ENCODE assay signal across 8 cellular contexts in genomic region chr3:139561959-139562676, GRCh38. TPM values are rescaled to one million over a fixed set of nuclear protein-coding genes. Genes with fewer than 3 reads are reported as not detected.
DNase-seq lines count a peak whose midpoint lies in the region; ATAC-seq, FAIRE-seq and TF ChIP-seq lines count a peak whose summit lies in the region.

No MANE protein-coding gene starts in this region.

- dilution Hi-C loops in keratinocyte (cut with MboI; ENCODE audit: extremely low pct_ligation_motif_present, low sequenced_read_pairs) = no loop called here

- H2AFZ ChIP-seq in astrocyte (ENCODE audit: low read depth, low read length) (no peak overlapping the region), keratinocyte (ENCODE audit: control insufficient read depth, low read length) (no peak overlapping the region)

- H3K27ac ChIP-seq in astrocyte (ENCODE audit: low read depth, low read length) (no peak overlapping the region), keratinocyte (ENCODE audit: control insufficient read depth, insufficient read depth, low read length) (no peak overlapping the region)

- peaks cover 5% of the 10 kb centered on the region for H3K27me3 Mint-ChIP-seq in astrocyte (ENCODE audit: low read depth, unreplicated experiment)
- no peaks in the 10 kb centered on the region for H3K27me3 Mint-ChIP-seq in activated T-cell treated with anti-CD3 and anti-CD28 coated beads, Interleukin-2, amount 50 U/mL, for 72 hours (ENCODE audit: low read depth)

- H3K4me1 Mint-ChIP-seq in astrocyte (ENCODE audit: low read depth, unreplicated experiment) = peaks cover 3% of the 10 kb centered on the region
- no peaks in the 10 kb centered on the region for H3K4me1 Mint-ChIP-seq in activated T-cell treated with anti-CD3 and anti-CD28 coated beads, Interleukin-2, amount 50 U/mL, for 72 hours (ENCODE audit: low read depth)

- H3K9me3 Mint-ChIP-seq in astrocyte (ENCODE audit: unreplicated experiment) = no peaks in the 10 kb centered on the region
- no peaks in the 10 kb centered on the region for H3K9me3 Mint-ChIP-seq in activated T-cell treated with anti-CD3 and anti-CD28 coated beads, Interleukin-2, amount 50 U/mL, for 72 hours

- CTCF ChIA-PET in GM10248 (lab: Yijun Ruan, JAX) = interaction anchor here (0.6 to 3.7 kb wide), 12 partner anchors 12 to 172 kb away, joined by 3 to 46 read pairs (median 3); no protein-coding TSS in a partner anchor

- H3K27me3 ChIP-seq in astrocyte (ENCODE audit: insufficient read depth, low read length) (no peaks in the 10 kb centered on the region), keratinocyte (ENCODE audit: control insufficient read depth, extremely low read depth, insufficient read depth, low read length) (no peaks in the 10 kb centered on the region)

- H3K4me2 ChIP-seq in astrocyte (ENCODE audit: low read length) (no peak overlapping the region), keratinocyte (ENCODE audit: control insufficient read depth, extremely low read depth, insufficient read depth, low read depth, low read length) (no peak overlapping the region)

- H3K4me3 Mint-ChIP-seq in astrocyte (ENCODE audit: unreplicated experiment) = no peak overlapping the region
- no peak overlapping the region for H3K4me3 Mint-ChIP-seq in activated T-cell treated with anti-CD3 and anti-CD28 coated beads, Interleukin-2, amount 50 U/mL, for 72 hours

- H4K20me1 ChIP-seq in astrocyte (ENCODE audit: insufficient read depth, low read length) = no peaks in the 10 kb centered on the region
- H4K20me1 ChIP-seq in keratinocyte (ENCODE audit: control insufficient read depth, extremely low read depth, insufficient read depth, low read length) = no peaks in the 10 kb centered on the region

- no peaks in the 10 kb centered on the region for H3K36me3 Mint-ChIP-seq in astrocyte (ENCODE audit: low read depth, unreplicated experiment)
- no peaks in the 10 kb centered on the region for H3K36me3 Mint-ChIP-seq in activated T-cell treated with anti-CD3 and anti-CD28 coated beads, Interleukin-2, amount 50 U/mL, for 72 hours (ENCODE audit: insufficient read depth in 2 of 2)

- POLR2A ChIA-PET in GM10248 (lab: Yijun Ruan, JAX) = no interaction called here

- H3K4me3 ChIP-seq in astrocyte (ENCODE audit: insufficient read depth, low read depth, low read length) = no peak overlapping the region
- H3K4me3 ChIP-seq in keratinocyte (ENCODE audit: control insufficient read depth in 2 of 3, extremely low read depth in 1 of 3, insufficient read depth in 2 of 3, low read depth in 1 of 3, low read length in 3 of 3) = no peak overlapping the region

- no peaks in the 10 kb centered on the region for H3K9me1 ChIP-seq in keratinocyte (ENCODE audit: control insufficient read depth, extremely low read depth, insufficient read depth, low read length)

- H3K27ac Mint-ChIP-seq in astrocyte (ENCODE audit: unreplicated experiment) = no peak overlapping the region
- no peak overlapping the region for H3K27ac Mint-ChIP-seq in activated T-cell treated with anti-CD3 and anti-CD28 coated beads, Interleukin-2, amount 50 U/mL, for 72 hours

- ATAC-seq in activated T-cell treated with anti-CD3 and anti-CD28 coated beads, Interleukin-2, amount 50 U/mL, for 72 hours (replicated peaks in 1 of 2) = no peak
- ATAC-seq in HG02678 (IDR thresholded peaks at IDR 0.05; ENCODE audit: unreplicated experiment) = no peak
- ATAC-seq in GM21528 (IDR thresholded peaks at IDR 0.05; ENCODE audit: low FRiP score, unreplicated experiment) = no peak

- H3K79me2 ChIP-seq in astrocyte (ENCODE audit: insufficient read depth, low read length) = no peaks in the 10 kb centered on the region
- no peaks in the 10 kb centered on the region for H3K79me2 ChIP-seq in keratinocyte (ENCODE audit: control insufficient read depth, insufficient read depth, low read length)

- H3K9ac ChIP-seq in astrocyte (ENCODE audit: low read length) (no peak overlapping the region), keratinocyte (ENCODE audit: control insufficient read depth, extremely low read depth, insufficient read depth, low read length) (no peak overlapping the region)

- TF ChIP-seq CTCF in GM10248 (IDR thresholded peaks at IDR 0.05; ENCODE audit: control extremely low read depth, extremely low read depth, low read depth, missing control alignments) = peak; percentile 54
- TF ChIP-seq CTCF in astrocyte (IDR thresholded peaks at IDR 0.05; ENCODE audit: insufficient read depth, low read depth, low read length) = peak; percentile 80
- TF ChIP-seq CTCF in keratinocyte (optimal IDR thresholded peaks at IDR 0.05 in 1 of 3, IDR thresholded peaks at IDR 0.05 in 1 of 3, conservative IDR thresholded peaks at IDR 0.05 in 1 of 3; ENCODE audit: extremely low read depth in 1 of 3, insufficient read depth in 2 of 3, low read length in 3 of 3) = peak; percentile 90 to 97 (median 91)

- peaks cover 21% of the 10 kb centered on the region for H3K4me1 ChIP-seq in astrocyte (ENCODE audit: insufficient read depth, low read length)
- H3K4me1 ChIP-seq in keratinocyte (ENCODE audit: control insufficient read depth, extremely low read depth, insufficient read depth, low read length) = peaks cover 20% of the 10 kb centered on the region

- no peak for FAIRE-seq in astrocyte (lab: Jason Lieb, UNC)
- peak; percentile 92 for FAIRE-seq in keratinocyte (lab: Jason Lieb, UNC)

- peak; percentile 44 for DNase-seq in GM10248 (ENCODE audit: extremely low spot score)
- peak; percentile 39 for DNase-seq in NCI-H1092 (lab: John Stamatoyannopoulos, UW)
- no peak for DNase-seq in astrocyte (ENCODE audit: low read depth)
- DNase-seq in keratinocyte (ENCODE audit: low read depth, low spot score) = peak; percentile 45
- no peak for DNase-seq in inferior parietal cortex (ENCODE audit: extremely low spot score)
- no peak for DNase-seq in activated T-cell treated with anti-CD3 and anti-CD28 coated beads, Interleukin-2, amount 50 U/mL, for 72 hours

- H3K36me3 ChIP-seq in astrocyte (ENCODE audit: insufficient read depth, low read length) (no peaks in the 10 kb centered on the region), keratinocyte (ENCODE audit: control insufficient read depth in 2 of 2, extremely low read depth in 1 of 2, insufficient read depth in 2 of 2, low read length in 2 of 2) (no peaks in the 10 kb centered on the region)

- no peaks in the 10 kb centered on the region for H3K9me3 ChIP-seq in astrocyte (ENCODE audit: insufficient read depth, low read depth, low read length)
- H3K9me3 ChIP-seq in keratinocyte (ENCODE audit: control insufficient read depth, low read depth, low read length) = no peaks in the 10 kb centered on the region

RNA-seq across cellular contexts. Expression of gene RBP1, which starts 22.6 kb away (rescaled TPM):
- total RNA-seq in astrocyte = 19.2 and 27.8 TPM in 2 replicates
- polyA plus RNA-seq in keratinocyte = 11.9 to 28.6 TPM (median 14.5 TPM) in 3 replicates
- 9.2 TPM for polyA plus RNA-seq in keratinocyte (2011; ENCODE audit: low read depth)
- 6.2 and 13.6 TPM in 2 replicates for polyA plus RNA-seq in keratinocyte (2011; cell fraction: cytosol; rRNA removed)
- polyA plus RNA-seq in keratinocyte (2011; cell fraction: nucleus; rRNA removed) = 4.7 and 5.8 TPM in 2 replicates
- polyA plus RNA-seq in keratinocyte (2012; ENCODE audit: low replicate concordance) = 5.2 and 13.6 TPM in 2 replicates
- polyA minus RNA-seq in keratinocyte = 2.7 to 19.9 TPM (median 3.0 TPM) in 3 replicates
- not detected for polyA minus RNA-seq in keratinocyte (2011; cell fraction: cytosol; rRNA and poly(A)+ RNA removed)
- 1.6 TPM in 1 of 2 replicates, not detected in the other for polyA minus RNA-seq in keratinocyte (2011; cell fraction: nucleus; rRNA and poly(A)+ RNA removed)
- total RNA-seq in activated T-cell treated with anti-CD3 and anti-CD28 coated beads, Interleukin-2, amount 50 U/mL, for 72 hours = not detected

Comparison
In these comparisons a context has a peak if more than half of its experiments do, and no peak if none do; other contexts are left out.
1. DNase-seq: peak in GM10248 (single experiment), NCI-H1092 (single experiment) and keratinocyte (single experiment); none in astrocyte (single experiment), inferior parietal cortex (single experiment) and activated T-cell treated with anti-CD3 and anti-CD28 coated beads, Interleukin-2, amount 50 U/mL, for 72 hours (0 of 2).
2. RNA of gene RBP1, which starts 22.6 kb away (total RNA-seq): 19.2 to 27.8 TPM in astrocyte; not detected in activated T-cell treated with anti-CD3 and anti-CD28 coated beads, Interleukin-2, amount 50 U/mL, for 72 hours; every median in the first group is over 10 times any median in the second.
3. Peak in every context shown above with its lines, with median percentiles within 50 percentile points of each other: CTCF ChIP-seq.